ENCODE assay signal across 8 cellular contexts in genomic region chr18:47175895-47176575, GRCh38. TPM values are rescaled to one million over a fixed set of nuclear protein-coding genes. Genes with fewer than 3 reads are reported as not detected.
DNase-seq lines count a peak whose midpoint lies in the region; ATAC-seq and TF ChIP-seq lines count a peak whose summit lies in the region.

Gene IER3IP1, minus strand, starts transcription at chr18:47176364. Its CDS starts 87 bp downstream, at chr18:47176277.

- peak within 1 kb of the TSS; percentile 93 for H3K4me3 ChIP-seq in fibroblast of mammary gland (ENCODE audit: control insufficient read depth, low read depth, low read length)

- intact Hi-C loops in activated T-helper 1 cell treated with anti-CD3 and anti-CD28 coated beads, Interleukin-12 subunit alpha, Interleukin-12 subunit beta, Interleukin-2, Interleukin-4 antibody, amounts not matched to agents 30 ng/mL and 10 ng/mL and 1 ng/mL, durations not matched to agents 14 hours and 24 hours and 36 hours (cut with micrococcal nuclease), result loop anchor here (1.0 to 10.0 kb wide), 6 partner anchors 13 to 749 kb away; partner anchors contain the start of genes HDHD2, KATNAL2 and PIAS2

- TF ChIP-seq CTCF in fibroblast of mammary gland (conservative IDR thresholded peaks at IDR 0.05; ENCODE audit: control insufficient read depth, insufficient read depth, low read depth, low read length) (no peak), nephron (IDR thresholded peaks at IDR 0.05; ENCODE audit: unreplicated experiment in 3 of 3) (no peak)

- DNase-seq in DMS79 treated with DMSO at 0.1 percent for 48 hours (lab: John Stamatoyannopoulos, UW), result peak; percentile 86
- DNase-seq in RPMI7951 (ENCODE audit: low read depth), result peak; percentile 85
- peak; percentile 85 for DNase-seq in activated T-helper 1 cell treated with anti-CD3 and anti-CD28 coated beads, Interleukin-12 subunit alpha, Interleukin-12 subunit beta, Interleukin-2, Interleukin-4 antibody, amounts not matched to agents 30 ng/mL and 10 ng/mL and 1 ng/mL, durations not matched to agents 14 hours and 24 hours and 36 hours (ENCODE audit: low spot score)
- DNase-seq in fibroblast of mammary gland (ENCODE audit: low read depth), result peak; percentile 91
- DNase-seq in stimulated activated naive CD8-positive, alpha-beta T cell treated with anti-CD3 and anti-CD28 coated beads, Interleukin-15, Interleukin-2, amounts not matched to agents 100 U/mL and 50 U/mL, for 24 hours, result peak; percentile 93

- H3K9me3 Mint-ChIP-seq in activated T-helper 1 cell treated with anti-CD3 and anti-CD28 coated beads, Interleukin-12 subunit alpha, Interleukin-12 subunit beta, Interleukin-2, Interleukin-4 antibody, amounts not matched to agents 30 ng/mL and 10 ng/mL and 1 ng/mL, durations not matched to agents 14 hours and 24 hours and 36 hours, result no peaks in the 10 kb centered on the region
- H3K9me3 Mint-ChIP-seq in nephron, result no peaks in the 10 kb centered on the region

- H3K4me1 Mint-ChIP-seq in activated T-helper 1 cell treated with anti-CD3 and anti-CD28 coated beads, Interleukin-12 subunit alpha, Interleukin-12 subunit beta, Interleukin-2, Interleukin-4 antibody, amounts not matched to agents 30 ng/mL and 10 ng/mL and 1 ng/mL, durations not matched to agents 14 hours and 24 hours and 36 hours (ENCODE audit: low read depth), result no peaks in the 10 kb centered on the region
- H3K4me1 Mint-ChIP-seq in nephron, result peaks cover 9% of the 10 kb centered on the region

- H3K4me3 Mint-ChIP-seq in activated T-helper 1 cell treated with anti-CD3 and anti-CD28 coated beads, Interleukin-12 subunit alpha, Interleukin-12 subunit beta, Interleukin-2, Interleukin-4 antibody, amounts not matched to agents 30 ng/mL and 10 ng/mL and 1 ng/mL, durations not matched to agents 14 hours and 24 hours and 36 hours, result peak within 1 kb of the TSS; percentile 57
- peak within 1 kb of the TSS; percentile 61 to 70 (median 66) for H3K4me3 Mint-ChIP-seq in nephron

- H3K36me3 Mint-ChIP-seq in activated T-helper 1 cell treated with anti-CD3 and anti-CD28 coated beads, Interleukin-12 subunit alpha, Interleukin-12 subunit beta, Interleukin-2, Interleukin-4 antibody, amounts not matched to agents 30 ng/mL and 10 ng/mL and 1 ng/mL, durations not matched to agents 14 hours and 24 hours and 36 hours (ENCODE audit: low read depth), result peaks cover 2% of the 10 kb centered on the region
- no peaks in the 10 kb centered on the region for H3K36me3 Mint-ChIP-seq in nephron (ENCODE audit: low read depth)

- H3K27ac Mint-ChIP-seq in activated T-helper 1 cell treated with anti-CD3 and anti-CD28 coated beads, Interleukin-12 subunit alpha, Interleukin-12 subunit beta, Interleukin-2, Interleukin-4 antibody, amounts not matched to agents 30 ng/mL and 10 ng/mL and 1 ng/mL, durations not matched to agents 14 hours and 24 hours and 36 hours, result peak within 1 kb of the TSS; percentile 69
- no peak within 1 kb of the TSS for H3K27ac Mint-ChIP-seq in nephron

- ATAC-seq in GM21737 (IDR thresholded peaks at IDR 0.05; ENCODE audit: unreplicated experiment), result peak; percentile 82
- peak; percentile 91 for ATAC-seq in stimulated activated naive CD8-positive, alpha-beta T cell treated with anti-CD3 and anti-CD28 coated beads, Interleukin-15, Interleukin-2, amounts not matched to agents 100 U/mL and 50 U/mL, for 24 hours

- no peaks in the 10 kb centered on the region for H3K9me3 ChIP-seq in KOPT-K1 (ENCODE audit: insufficient read depth, low read length, poor library complexity, severe bottlenecking)

- H3K36me3 ChIP-seq in KOPT-K1 (ENCODE audit: insufficient read depth, low read length), result peaks cover 18% of the 10 kb centered on the region; the same call in 1 of the 2 replicates

- peak within 1 kb of the TSS; percentile 64 for H3K27ac ChIP-seq in KOPT-K1 (ENCODE audit: low read depth, low read length, poor library complexity, severe bottlenecking)

- peaks cover 3% of the 10 kb centered on the region for H3K27me3 Mint-ChIP-seq in activated T-helper 1 cell treated with anti-CD3 and anti-CD28 coated beads, Interleukin-12 subunit alpha, Interleukin-12 subunit beta, Interleukin-2, Interleukin-4 antibody, amounts not matched to agents 30 ng/mL and 10 ng/mL and 1 ng/mL, durations not matched to agents 14 hours and 24 hours and 36 hours (ENCODE audit: insufficient read depth)
- peaks cover 6% of the 10 kb centered on the region for H3K27me3 Mint-ChIP-seq in nephron (ENCODE audit: low read depth)

RNA-seq across cellular contexts. Expression of gene IER3IP1, which starts in this region (rescaled TPM):
- total RNA-seq in RPMI7951 (2014; rRNA removed; shearing (Covaris generic)), result 39.5 and 41.3 TPM in 2 replicates
- total RNA-seq in activated T-helper 1 cell treated with anti-CD3 and anti-CD28 coated beads, Interleukin-12 subunit alpha, Interleukin-12 subunit beta, Interleukin-2, Interleukin-4 antibody, amounts not matched to agents 30 ng/mL and 10 ng/mL and 1 ng/mL, durations not matched to agents 14 hours and 24 hours and 36 hours, result 14.7 and 16.3 TPM in 2 replicates

Comparison
In these comparisons a context has a peak if more than half of its experiments do, and no peak if none do; other contexts are left out.
1. Peak in every context shown above with its lines: DNase-seq, ATAC-seq, H3K4me3 ChIP-seq and H3K27ac ChIP-seq.